ENCODE assay signal across 8 cellular contexts in genomic region chr10:114470956-114471905, GRCh38.
DNase-seq lines count a peak whose midpoint lies in the region; ATAC-seq lines count a peak whose summit lies in the region.

No MANE protein-coding gene starts in this region.

- no peaks in the 10 kb centered on the region for H3K27me3 ChIP-seq in skeletal muscle tissue (ENCODE audit: control insufficient read depth in 3 of 3, insufficient read depth in 3 of 3, low read length in 3 of 3)

- peaks cover 2 to 11% (median 7%) of the 10 kb centered on the region in 3 donors for H3K4me1 ChIP-seq in skeletal muscle tissue (ENCODE audit: control insufficient read depth in 3 of 3, insufficient read depth in 3 of 3, low read length in 3 of 3)

- H3K27ac ChIP-seq in skeletal muscle tissue (ENCODE audit: low read depth, low read length): peak overlapping the region; percentile 38

- no peak overlapping the region for H3K4me3 ChIP-seq in skeletal muscle tissue (ENCODE audit: low read length in 3 of 3)

- H3K9me3 ChIP-seq in skeletal muscle tissue (ENCODE audit: control insufficient read depth in 3 of 3, low read length in 3 of 3): no peaks in the 10 kb centered on the region

- ATAC-seq in HG02571 (IDR thresholded peaks at IDR 0.05; ENCODE audit: unreplicated experiment): peak; percentile 94

- peaks cover 0 to 6% (median 0%) of the 10 kb centered on the region in 3 donors for H3K36me3 ChIP-seq in skeletal muscle tissue (ENCODE audit: control insufficient read depth in 3 of 3, insufficient read depth in 3 of 3, low read length in 3 of 3)

- DNase-seq in DMS79 treated with DMSO at 0.1 percent for 48 hours (lab: John Stamatoyannopoulos, UW) (peak; percentile 23), DMS79 (lab: John Stamatoyannopoulos, UW) (no peak), NAMALWA (ENCODE audit: low spot score) (peak; percentile 83), T-helper 2 cell (peak; percentile 33 to 83 (median 40)), anterior cingulate cortex (lab: John Stamatoyannopoulos, UW) (peak in 40 of 58 donors; percentile 5 to 72 (median 28)), hepatic stellate cell (ENCODE audit: low spot score) (peak; percentile 66)

- no peak overlapping the region for H3K9ac ChIP-seq in skeletal muscle tissue (ENCODE audit: low read depth in 1 of 3, low read length in 3 of 3)
